Comparison of ENCODE assay signal across 8 cellular contexts in the genomic region with DNA sequence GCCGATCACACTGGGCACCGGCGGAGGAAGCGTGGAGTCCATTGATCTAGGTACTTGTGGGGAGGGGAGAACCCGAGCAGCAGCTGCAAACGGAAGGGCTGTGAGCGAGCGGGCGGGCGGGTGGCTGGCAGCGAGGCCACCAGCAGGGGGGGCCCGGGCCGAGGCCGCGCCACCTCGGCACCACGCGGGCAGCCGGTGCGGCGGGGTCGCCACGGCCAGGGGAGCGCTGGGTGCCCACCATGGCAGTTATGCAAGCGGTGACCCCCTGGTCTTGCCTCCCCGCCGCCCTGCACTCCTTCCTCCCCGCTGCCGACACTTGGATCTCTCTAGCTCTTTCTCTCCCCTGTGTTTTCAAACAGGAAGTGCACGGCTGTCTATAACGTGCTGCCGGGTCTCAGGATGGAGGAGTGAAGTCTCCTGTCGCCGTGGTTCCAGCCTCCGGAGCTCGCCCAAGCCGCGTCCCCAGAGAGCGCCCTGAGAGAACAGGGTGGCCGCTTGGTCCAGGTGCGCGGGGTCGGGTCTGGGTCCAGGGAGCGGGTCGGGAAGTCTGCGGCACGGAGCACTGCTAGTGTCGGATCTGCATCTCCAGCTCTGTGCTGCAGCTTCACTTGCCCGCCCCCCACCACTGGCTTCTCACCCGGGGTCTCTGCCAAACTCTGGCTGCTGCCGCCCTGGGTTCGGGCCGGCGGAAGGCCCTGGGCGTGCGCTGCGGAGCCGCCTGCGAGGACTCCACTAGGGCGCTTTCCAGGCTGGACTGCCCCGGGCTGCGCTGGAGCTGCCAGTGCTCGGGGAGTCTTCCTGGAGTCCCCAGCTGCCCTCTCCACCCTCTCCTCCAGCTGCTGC. TPM values are rescaled to one million over a fixed set of nuclear protein-coding genes. Genes with fewer than 3 reads are reported as not detected.
DNase-seq lines count a peak whose midpoint lies in the region; ATAC-seq and TF ChIP-seq lines count a peak whose summit lies in the region.

No MANE protein-coding gene starts in this region.

- CTCF ChIA-PET in Caco-2 (lab: Charles Lee): interaction anchor here (0.6 to 1.0 kb wide), 6 partner anchors 15 to 114 kb away, joined by 3 to 4 read pairs (median 3); no protein-coding TSS in a partner anchor

- peak overlapping the region; percentile 75 for H3K4me2 ChIP-seq in neural progenitor cell

- peak overlapping the region; percentile 70 for H3K4me3 ChIP-seq in Caco-2 (ENCODE audit: low read depth, low read length)
- peak overlapping the region; percentile 75 to 89 (median 78) for H3K4me3 ChIP-seq in Peyer's patch
- H3K4me3 ChIP-seq in fibroblast of villous mesenchyme (ENCODE audit: low read depth, low read length): peak overlapping the region; percentile 81
- H3K4me3 ChIP-seq in neural progenitor cell: peak overlapping the region; percentile 44
- H3K4me3 ChIP-seq in suprapubic skin: peak overlapping the region; percentile 82

- DNase-seq in Caco-2: peak; percentile 68 to 73
- DNase-seq in Peyer's patch: peak; percentile 81 to 89 (median 84)
- DNase-seq in fibroblast of villous mesenchyme (ENCODE audit: low read depth): peak; percentile 76
- peak; percentile 83 for DNase-seq in neural progenitor cell (ENCODE audit: low spot score)
- DNase-seq in suprapubic skin (ENCODE audit: low spot score in 2 of 2): peak; percentile 70 to 86

- POLR2A ChIA-PET in Caco-2 (lab: Charles Lee): interaction anchor here (1.3 kb wide), 1 partner anchor 21 kb away, joined by 3 read pairs; no protein-coding TSS in a partner anchor

- H3K9ac ChIP-seq in neural progenitor cell: no peak overlapping the region

- H3K4me3 Mint-ChIP-seq in Caco-2 (ENCODE audit: unreplicated experiment) (peak overlapping the region; percentile 84), neural progenitor cell (peak overlapping the region; percentile 83)
- peak overlapping the region; percentile 96 for H3K4me3 Mint-ChIP-seq in activated T-helper 17 cell treated with anti-CD3 and anti-CD28 coated beads, Interleukin-2, amount 50 U/mL, for 72 hours

- H3K4me1 Mint-ChIP-seq in Caco-2 (ENCODE audit: low read depth, unreplicated experiment) (peaks cover 16% of the 10 kb centered on the region), neural progenitor cell (peaks cover 48% of the 10 kb centered on the region)
- H3K4me1 Mint-ChIP-seq in activated T-helper 17 cell treated with anti-CD3 and anti-CD28 coated beads, Interleukin-2, amount 50 U/mL, for 72 hours: peaks cover 20% of the 10 kb centered on the region

- H3F3A ChIP-seq in neural progenitor cell (ENCODE audit: low read depth): peaks cover 8% of the 10 kb centered on the region

- no TSS peak for BruUV-seq in Caco-2 (replicated peaks; lab: Mats Ljungman, UMichigan)

- H3K27ac ChIP-seq in Peyer's patch (peak overlapping the region; percentile 68 to 92 (median 84)), neural progenitor cell (no peak overlapping the region), suprapubic skin (peak overlapping the region; percentile 71)

- peaks cover 35% of the 10 kb centered on the region for H3K79me2 ChIP-seq in neural progenitor cell (ENCODE audit: low read depth)

- ATAC-seq in GM19455 (IDR thresholded peaks at IDR 0.05; ENCODE audit: unreplicated experiment) (peak; percentile 93), HG03571 (IDR thresholded peaks at IDR 0.05; ENCODE audit: unreplicated experiment) (peak; percentile 92)
- ATAC-seq in activated T-helper 17 cell treated with anti-CD3 and anti-CD28 coated beads, Interleukin-2, amount 50 U/mL, for 72 hours (replicated peaks): peak; percentile 88

- H3K4me1 ChIP-seq in Caco-2 (peaks cover 6% of the 10 kb centered on the region; the same call in 1 of the 2 replicates), Peyer's patch (peaks cover 0 to 8% (median 3%) of the 10 kb centered on the region in 4 donors), neural progenitor cell (peaks cover 13% of the 10 kb centered on the region), suprapubic skin (peaks cover 20% of the 10 kb centered on the region)

- H3K27ac Mint-ChIP-seq in Caco-2 (ENCODE audit: unreplicated experiment): peak overlapping the region; percentile 67
- H3K27ac Mint-ChIP-seq in activated T-helper 17 cell treated with anti-CD3 and anti-CD28 coated beads, Interleukin-2, amount 50 U/mL, for 72 hours: peak overlapping the region; percentile 93
- peak overlapping the region; percentile 37 for H3K27ac Mint-ChIP-seq in neural progenitor cell

- TF ChIP-seq CTCF in Caco-2 (IDR thresholded peaks at IDR 0.05; ENCODE audit: insufficient read depth in 1 of 2, low read depth in 1 of 2, low read length in 1 of 2, severe bottlenecking in 1 of 2, unreplicated experiment in 1 of 2): peak; percentile 32 to 55
- peak; percentile 66 to 86 (median 76) for TF ChIP-seq CTCF in Peyer's patch (IDR thresholded peaks at IDR 0.05)
- TF ChIP-seq CTCF in fibroblast of villous mesenchyme (IDR thresholded peaks at IDR 0.05; ENCODE audit: insufficient read depth, low read depth, low read length): peak; percentile 43
- TF ChIP-seq CTCF in neural progenitor cell (IDR thresholded peaks at IDR 0.05): peak; percentile 65
- TF ChIP-seq CTCF in suprapubic skin (IDR thresholded peaks at IDR 0.05): peak; percentile 28 to 82

- intact Hi-C loops in Caco-2 (cut with micrococcal nuclease; ENCODE audit: unreplicated experiment): loop anchor here (1.0 to 5.0 kb wide), 3 partner anchors 54 to 144 kb away; no protein-coding TSS in a partner anchor

- H2AFZ ChIP-seq in neural progenitor cell (replicated peaks): peak overlapping the region; percentile 47

- TF ChIP-seq EP300 in suprapubic skin (IDR thresholded peaks at IDR 0.05): no peak

- no peaks in the 10 kb centered on the region for H3K9me3 Mint-ChIP-seq in Caco-2 (ENCODE audit: unreplicated experiment)
- H3K9me3 Mint-ChIP-seq in activated T-helper 17 cell treated with anti-CD3 and anti-CD28 coated beads, Interleukin-2, amount 50 U/mL, for 72 hours: no peaks in the 10 kb centered on the region
- no peaks in the 10 kb centered on the region for H3K9me3 Mint-ChIP-seq in neural progenitor cell

- H3K27me3 Mint-ChIP-seq in Caco-2 (ENCODE audit: insufficient read depth, unreplicated experiment) (no peaks in the 10 kb centered on the region), neural progenitor cell (ENCODE audit: insufficient read depth, low read depth) (no peaks in the 10 kb centered on the region)
- no peaks in the 10 kb centered on the region for H3K27me3 Mint-ChIP-seq in activated T-helper 17 cell treated with anti-CD3 and anti-CD28 coated beads, Interleukin-2, amount 50 U/mL, for 72 hours

- TF ChIP-seq POLR2A in Peyer's patch (IDR thresholded peaks at IDR 0.05) (no peak), suprapubic skin (IDR thresholded peaks at IDR 0.05) (no peak)

- H3K36me3 Mint-ChIP-seq in Caco-2 (ENCODE audit: insufficient read depth, unreplicated experiment): peaks cover 15% of the 10 kb centered on the region
- H3K36me3 Mint-ChIP-seq in activated T-helper 17 cell treated with anti-CD3 and anti-CD28 coated beads, Interleukin-2, amount 50 U/mL, for 72 hours (ENCODE audit: low read depth): peaks cover 31% of the 10 kb centered on the region
- peaks cover 15% of the 10 kb centered on the region for H3K36me3 Mint-ChIP-seq in neural progenitor cell

- H3K27me3 ChIP-seq in Caco-2 (replicated peaks; ENCODE audit: control insufficient read depth, insufficient read depth, low read length) (no peaks in the 10 kb centered on the region), Peyer's patch (no peaks in the 10 kb centered on the region), neural progenitor cell (no peaks in the 10 kb centered on the region), suprapubic skin (no peaks in the 10 kb centered on the region)

- H4K20me1 ChIP-seq in neural progenitor cell (ENCODE audit: low read depth): peaks cover 66% of the 10 kb centered on the region

- 1% methylated on average over 29 of the region's 63 CpGs for WGBS in suprapubic skin

- H3K9me3 ChIP-seq in Caco-2 (no peaks in the 10 kb centered on the region), Peyer's patch (no peaks in the 10 kb centered on the region), neural progenitor cell (ENCODE audit: low read depth) (no peaks in the 10 kb centered on the region), suprapubic skin (no peaks in the 10 kb centered on the region)

- H3K36me3 ChIP-seq in Caco-2 (ENCODE audit: control insufficient read depth, insufficient read depth, low read length) (no peaks in the 10 kb centered on the region), Peyer's patch (peaks cover 0 to 5% (median 0%) of the 10 kb centered on the region in 3 donors), neural progenitor cell (peaks cover 9% of the 10 kb centered on the region), suprapubic skin (no peaks in the 10 kb centered on the region)

RNA-seq across cellular contexts. Expression of a gene that starts 22.7 kb away (rescaled TPM):
- total RNA-seq in Caco-2 (2022) (34.4 and 39.4 TPM in 2 replicates), Peyer's patch (100 to 1,000 TPM in 1 of 4 donors, 10 to 100 TPM in 3; 28.9 to 113 (median 58.8) TPM), fibroblast of villous mesenchyme (26.7 and 58.7 TPM in 2 replicates), neural progenitor cell (ENCODE audit: low replicate concordance) (32.6 and 55.7 TPM in 2 replicates), suprapubic skin (10 to 100 TPM; 11.7 to 24.8 (median 21.6) TPM)
- 10 to 100 TPM; 15.2 to 24.0 TPM for total RNA-seq in activated T-helper 17 cell treated with anti-CD3 and anti-CD28 coated beads, Interleukin-2, amount 50 U/mL, for 72 hours

Comparison
In these comparisons a context has a peak if more than half of its experiments do, and no peak if none do; other contexts are left out.
1. H3K27ac Mint-ChIP-seq: peak in every context shown above with its lines; median percentile 93 in activated T-helper 17 cell treated with anti-CD3 and anti-CD28 coated beads, Interleukin-2, amount 50 U/mL, for 72 hours; 67 in Caco-2; 37 in neural progenitor cell.